In the genomic region with DNA sequence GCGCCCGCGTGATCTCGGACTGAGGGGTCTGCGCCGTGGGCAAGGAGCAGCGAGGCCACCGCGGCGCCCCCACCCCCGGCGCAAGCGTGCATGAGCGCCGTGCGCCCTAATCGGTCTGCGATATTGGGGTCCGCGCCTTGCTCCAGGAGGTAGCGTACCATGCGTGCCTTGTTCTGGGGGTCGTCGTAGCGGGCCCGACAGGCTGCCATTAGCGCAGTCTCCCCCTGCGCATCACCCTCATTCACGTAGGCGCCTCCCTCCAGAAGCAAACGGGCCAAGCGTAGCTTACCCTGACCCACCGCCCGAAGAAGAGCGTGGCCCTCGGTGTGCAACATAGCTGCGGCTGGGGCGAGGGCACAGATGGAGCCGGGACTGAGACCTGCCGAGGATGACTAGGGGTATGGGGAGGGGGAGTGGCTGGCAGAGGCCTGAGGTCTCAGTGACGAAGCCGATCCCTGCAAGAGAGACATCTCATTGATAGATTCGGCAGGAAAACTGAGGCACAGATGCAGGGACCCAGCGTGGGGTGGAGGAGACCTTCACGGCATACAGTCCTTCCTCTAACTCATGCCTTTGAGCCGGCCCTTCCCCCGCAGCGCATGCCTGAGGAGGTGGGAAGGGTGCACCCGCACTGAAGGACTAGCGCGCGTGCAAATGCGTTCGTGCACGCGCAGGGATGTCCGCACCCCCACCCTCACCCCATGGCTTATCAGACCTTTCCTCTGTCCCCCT, we compare ENCODE assay signal across 8 cellular contexts. TPM values are rescaled to one million over a fixed set of nuclear protein-coding genes. Genes with fewer than 3 reads are reported as not detected.
DNase-seq lines count a peak whose midpoint lies in the region; ATAC-seq and TF ChIP-seq lines count a peak whose summit lies in the region.

No MANE protein-coding gene starts in this region.

- no peak for TF ChIP-seq POLR2A in upper lobe of left lung (IDR thresholded peaks at IDR 0.05)

- peak overlapping the region; percentile 52 for H3K4me3 ChIP-seq in epithelial cell of esophagus (ENCODE audit: low read length)
- H3K4me3 ChIP-seq in upper lobe of left lung: peak overlapping the region; percentile 41 to 66 (median 62)

- 2 to 13% methylated on average over 8 to 26 of the region's 57 CpGs for WGBS in upper lobe of left lung, 2 donors

- H3K4me1 Mint-ChIP-seq in IgD-negative memory B cell (peaks cover 46 to 54% (median 54%) of the 10 kb centered on the region in 3 donors), nephron (peaks cover 45% of the 10 kb centered on the region)

- H3K9me3 Mint-ChIP-seq in IgD-negative memory B cell: no peaks in the 10 kb centered on the region
- no peaks in the 10 kb centered on the region for H3K9me3 Mint-ChIP-seq in nephron

- H3K4me1 ChIP-seq in upper lobe of left lung: peaks cover 50 to 79% (median 55%) of the 10 kb centered on the region in 4 donors

- DNase-seq in C1 segment of cervical spinal cord (lab: John Stamatoyannopoulos, UW): peak in 8 of 14 donors; percentile 32 to 76 (median 46)
- DNase-seq in activated CD8-positive, alpha-beta memory T cell treated with anti-CD3 and anti-CD28 coated beads, Interleukin-2, amount 50 U/mL, for 4 hours: peak; percentile 51
- peak; percentile 16 for DNase-seq in epithelial cell of esophagus (ENCODE audit: low read depth)
- DNase-seq in upper lobe of left lung: peak; percentile 57 to 84
- no peak for DNase-seq in kidney glomerular epithelial cell (lab: John Stamatoyannopoulos, UW)

- ATAC-seq in upper lobe of left lung (ENCODE audit: low FRiP score in 2 of 2) (no peak), HG02970 (IDR thresholded peaks at IDR 0.05; ENCODE audit: low FRiP score, unreplicated experiment) (no peak)

- H3K27me3 ChIP-seq in upper lobe of left lung: no peaks in the 10 kb centered on the region

- H3K27me3 Mint-ChIP-seq in IgD-negative memory B cell (peaks cover 1% of the 10 kb centered on the region), nephron (ENCODE audit: low read depth) (peaks cover 30% of the 10 kb centered on the region)

- no peaks in the 10 kb centered on the region for H3K9me3 ChIP-seq in upper lobe of left lung

- H3K36me3 ChIP-seq in upper lobe of left lung: no peaks in the 10 kb centered on the region

- H3K36me3 Mint-ChIP-seq in IgD-negative memory B cell (no peaks in the 10 kb centered on the region), nephron (ENCODE audit: low read depth) (no peaks in the 10 kb centered on the region)

- H3K4me3 Mint-ChIP-seq in IgD-negative memory B cell: peak overlapping the region; percentile 96 to 99 (median 98)
- peak overlapping the region; percentile 97 to 98 (median 98) for H3K4me3 Mint-ChIP-seq in nephron

- TF ChIP-seq CTCF in epithelial cell of esophagus (IDR thresholded peaks at IDR 0.05; ENCODE audit: insufficient read depth, low read depth, low read length, missing control alignments) (no peak), nephron (IDR thresholded peaks at IDR 0.05; ENCODE audit: unreplicated experiment in 3 of 3) (no peak), upper lobe of left lung (IDR thresholded peaks at IDR 0.05) (no peak)

- peak overlapping the region; percentile 77 to 92 (median 85) for H3K27ac ChIP-seq in upper lobe of left lung

- H3K27ac Mint-ChIP-seq in IgD-negative memory B cell (peak overlapping the region; percentile 6 to 88 (median 15)), nephron (peak overlapping the region; percentile 15 to 84 (median 71))

- no peak for TF ChIP-seq EP300 in upper lobe of left lung (IDR thresholded peaks at IDR 0.05)

RNA-seq across cellular contexts. Expression of a gene that starts 2.8 kb away (rescaled TPM):
- polyA plus RNA-seq in IgD-negative memory B cell: 0.64 TPM
- 1 to 10 TPM in 2 of 6 donors, under 1 TPM in 4; 0.30 to 2.6 (median 0.73) TPM for total RNA-seq in upper lobe of left lung

RNA-seq across cellular contexts. Expression of a gene that starts 2.9 kb away (rescaled TPM):
- 64.0 TPM for polyA plus RNA-seq in IgD-negative memory B cell
- total RNA-seq in upper lobe of left lung: 10 to 100 TPM; 18.7 to 25.7 (median 22.5) TPM

RNA-seq across cellular contexts. Expression of a gene that starts 3.8 kb away (rescaled TPM):
- 12.8 TPM for polyA plus RNA-seq in IgD-negative memory B cell
- total RNA-seq in upper lobe of left lung: 10 to 100 TPM in 5 of 6 donors, 1 to 10 TPM in 1; 5.2 to 35.6 (median 16.5) TPM

RNA-seq across cellular contexts. Expression of a gene that starts 34.3 kb away (rescaled TPM):
- polyA plus RNA-seq in IgD-negative memory B cell: 183 TPM
- total RNA-seq in upper lobe of left lung: 100 to 1,000 TPM in 3 of 6 donors, 10 to 100 TPM in 3; 30.1 to 144 (median 101) TPM

RNA-seq across cellular contexts. Expression of a gene that starts 34.8 kb away (rescaled TPM):
- polyA plus RNA-seq in IgD-negative memory B cell: 3,579 TPM
- total RNA-seq in upper lobe of left lung: 1,000 to 10,000 TPM in 3 of 6 donors, 100 to 1,000 TPM in 3; 703 to 1,481 (median 910) TPM
